In genomic region chr21:31932470-31932764, GRCh38 we compare ENCODE assay signal across 1 cellular context.
TF ChIP-seq lines count a peak whose summit lies in the region.

No MANE protein-coding gene starts in this region.

TF ChIP-seq in H1, 55 proteins besides CTCF, POLR2A, EP300 and RAD21 (continued from another document):
- TF ChIP-seq ATF3 (IDR thresholded peaks at IDR 0.05; ENCODE audit: insufficient read depth, low read depth, low read length), result no peak
- TF ChIP-seq TAF1 (IDR thresholded peaks at IDR 0.05; ENCODE audit: low read depth, low read length), result no peak
- TF ChIP-seq NANOG (IDR thresholded peaks at IDR 0.05; ENCODE audit: insufficient read depth, low read depth, low read length, poor library complexity, severe bottlenecking), result no peak
- TF ChIP-seq SP1 (IDR thresholded peaks at IDR 0.05; ENCODE audit: low read depth, low read length), result no peak
- TF ChIP-seq YY1 (IDR thresholded peaks at IDR 0.05; ENCODE audit: low read depth, low read length), result no peak
- TF ChIP-seq RXRA (IDR thresholded peaks at IDR 0.05; ENCODE audit: insufficient read depth, low read depth, low read length), result no peak
- no peak for TF ChIP-seq JUN (IDR thresholded peaks at IDR 0.05; ENCODE audit: low read depth, low read length)
- no peak for TF ChIP-seq CEBPB (IDR thresholded peaks at IDR 0.05; ENCODE audit: low read depth, low read length)
- no peak for TF ChIP-seq SP2 (IDR thresholded peaks at IDR 0.05; ENCODE audit: low read length)
TF ChIP-seq in H1: peak in this region for 0.
